10 cellular contexts compared by ENCODE assay signal in genomic region chr2:203951366-203951902, GRCh38. TPM values are rescaled to one million over a fixed set of nuclear protein-coding genes. Genes with fewer than 3 reads are reported as not detected.
A peak's percentile ranks its signal among the peaks of the same experiment; 100 is the strongest.
DNase-seq lines count a peak whose midpoint lies in the region; ATAC-seq, FAIRE-seq and TF ChIP-seq lines count a peak whose summit lies in the region.
"Had no signal": no experiment of that assay in that cellular context is flagged by ENCODE, and none has a peak within 500 bp of the region (broad histone marks: within the 10 kb centered on the region; RNA-seq: fewer than 3 reads in every experiment).

No MANE protein-coding gene starts in this region.

- peaks cover 81% of the 10 kb centered on the region for H3K4me1 Mint-ChIP-seq in activated T-cell treated with anti-CD3 and anti-CD28 coated beads, Interleukin-2, amount 50 U/mL, for 4 hours (ENCODE audit: low read depth)
- H3K4me1 Mint-ChIP-seq in natural killer cell: peaks cover 24 to 26% of the 10 kb centered on the region in 2 donors

- no peak overlapping the region for H3K27ac ChIP-seq in coronary artery
- H3K27ac ChIP-seq: tibial nerve had no signal

- H3K4me3 ChIP-seq in coronary artery: no peak overlapping the region
- H3K4me3 ChIP-seq: tibial nerve had no signal

- in situ Hi-C loops in ACHN (cut with HindIII; ENCODE audit: low pct_ligation_motif_present, low pct_unique_long_range_greater_than_20kb, low sequenced_read_pairs): no loop called here

- peak; percentile 44 for ATAC-seq in GM19351 (IDR thresholded peaks at IDR 0.05; ENCODE audit: unreplicated experiment)
- peak; percentile 56 to 71 for ATAC-seq in activated T-cell treated with anti-CD3 and anti-CD28 coated beads, Interleukin-2, amount 50 U/mL, for 4 hours
- ATAC-seq in natural killer cell: peak; percentile 34 to 68 (median 60)
- no peak for ATAC-seq in HG03457 (IDR thresholded peaks at IDR 0.05; ENCODE audit: unreplicated experiment)

- FAIRE-seq in RCC 7860 (lab: Jason Lieb, UNC): no peak

- DNase-seq in M059J (ENCODE audit: low read depth) (peak; percentile 19), natural killer cell (no peak), ACHN (no peak), coronary artery (ENCODE audit: low spot score) (no peak), RCC 7860 (ENCODE audit: low spot score) (no peak)
- no peak for DNase-seq in activated T-cell treated with anti-CD3 and anti-CD28 coated beads, Interleukin-2, amount 50 U/mL, for 4 hours

- H3K36me3 Mint-ChIP-seq in activated T-cell treated with anti-CD3 and anti-CD28 coated beads, Interleukin-2, amount 50 U/mL, for 4 hours (ENCODE audit: insufficient read depth): peaks cover 54% of the 10 kb centered on the region
- H3K36me3 Mint-ChIP-seq in natural killer cell: no peaks in the 10 kb centered on the region

- H3K27ac Mint-ChIP-seq in natural killer cell: peak overlapping the region in 1 of 2 donors; percentile 32

- peak overlapping the region; percentile 78 for H3K4me3 Mint-ChIP-seq in activated T-cell treated with anti-CD3 and anti-CD28 coated beads, Interleukin-2, amount 50 U/mL, for 4 hours
- peak overlapping the region; percentile 62 for H3K4me3 Mint-ChIP-seq in natural killer cell

- intact Hi-C loops in natural killer cell (cut with micrococcal nuclease): no loop called here

- no peaks in the 10 kb centered on the region for H3K9me3 Mint-ChIP-seq in activated T-cell treated with anti-CD3 and anti-CD28 coated beads, Interleukin-2, amount 50 U/mL, for 4 hours
- H3K9me3 Mint-ChIP-seq in natural killer cell: no peaks in the 10 kb centered on the region

- no peak for TF ChIP-seq CTCF in natural killer cell (IDR thresholded peaks at IDR 0.05)
- no peak for TF ChIP-seq CTCF in coronary artery (IDR thresholded peaks at IDR 0.05)

- H3K27me3 Mint-ChIP-seq in activated T-cell treated with anti-CD3 and anti-CD28 coated beads, Interleukin-2, amount 50 U/mL, for 4 hours (ENCODE audit: low read depth): no peaks in the 10 kb centered on the region
- H3K27me3 Mint-ChIP-seq in natural killer cell (ENCODE audit: low read depth in 2 of 2): no peaks in the 10 kb centered on the region

RNA-seq across cellular contexts. Expression of gene ICOS, which starts 14.9 kb away (rescaled TPM):
- not detected in 2 replicates for total RNA-seq in M059J (2014; rRNA removed; shearing (Covaris generic))
- total RNA-seq in activated T-cell treated with anti-CD3 and anti-CD28 coated beads, Interleukin-2, amount 50 U/mL, for 4 hours: 100 to 1,000 TPM; 161 to 213 (median 177) TPM
- 1 to 10 TPM in 2 of 3 donors, under 1 TPM in 1; 0.35 to 4.2 (median 1.7) TPM for total RNA-seq in natural killer cell
- total RNA-seq: LHCN-M2 had no signal

Comparison
In these comparisons a context has a peak if more than half of its experiments do, and no peak if none do; other contexts are left out.
1. RNA of gene ICOS, which starts 14.9 kb away (total RNA-seq): 161 to 213 TPM in activated T-cell treated with anti-CD3 and anti-CD28 coated beads, Interleukin-2, amount 50 U/mL, for 4 hours; 0.35 to 4.2 TPM in natural killer cell and not detected in M059J; every median in the first group is over 10 times any median in the second.